ENCODE assay signal across 28 cellular contexts in genomic region chr20:62347151-62347404, GRCh38.
"Had no signal": no experiment of that assay in that cellular context is flagged by ENCODE, and none has a peak within 500 bp of the region (broad histone marks: within the 10 kb centered on the region; RNA-seq: fewer than 3 reads in every experiment).

No MANE protein-coding gene starts in this region.

- H3K4me3 ChIP-seq: coronary artery, dorsolateral prefrontal cortex, esophagus muscularis mucosa, gastroesophageal sphincter had no signal

- H3K27me3 ChIP-seq: brain microvascular endothelial cell, dorsolateral prefrontal cortex, esophagus muscularis mucosa, foreskin keratinocyte, gastroesophageal sphincter had no signal

- DNase-seq: activated B cell treated with CpG ODN at 0.5 μM for 24 hours; activated CD4-positive, alpha-beta T cell treated with anti-CD3 and anti-CD28 coated beads for 48 hours; activated CD4-positive, alpha-beta T cell treated with anti-CD3 and anti-CD28 coated beads, Interleukin-2, amount 50 U/mL, for 1 hour; activated CD4-positive, alpha-beta T cell treated with anti-CD3 and anti-CD28 coated beads, Interleukin-2, amount 50 U/mL, for 48 hours; activated CD8-positive, alpha-beta memory T cell treated with anti-CD3 and anti-CD28 coated beads for 24 hours; activated CD8-positive, alpha-beta T cell treated with anti-CD3 and anti-CD28 coated beads for 36 hours; activated effector memory CD4-positive, alpha-beta T cell treated with Interleukin-2 at 50 U/mL for 16 hours; activated gamma-delta T cell treated with Interleukin-2 at 50 U/mL for 16 hours; activated naive CD4-positive, alpha-beta T cell treated with anti-CD3 and anti-CD28 coated beads, Interleukin-2, amount 50 U/mL, for 16 hours; activated naive CD4-positive, alpha-beta T cell treated with Interleukin-2 at 50 U/mL for 16 hours; activated T-cell treated with anti-CD3 and anti-CD28 coated beads, Interleukin-2, amount 50 U/mL, for 4 hours; amniotic stem cell; anterior cingulate cortex; brain microvascular endothelial cell; dorsolateral prefrontal cortex; effector memory CD4-positive, alpha-beta T cell; endodermal cell; erythroblast; foreskin keratinocyte; T-helper 1 cell; T-helper 17 cell; T1000; WERI-Rb-1 had no signal

- H3K27ac ChIP-seq: brain microvascular endothelial cell, coronary artery, esophagus muscularis mucosa, foreskin keratinocyte had no signal

- ATAC-seq: activated CD4-positive, CD25-positive, alpha-beta regulatory T cell treated with anti-CD3 and anti-CD28 coated beads, Interleukin-2, amount 50 U/mL, for 24 hours; activated CD8-positive, alpha-beta T cell treated with anti-CD3 and anti-CD28 coated beads for 36 hours; activated T-cell treated with anti-CD3 and anti-CD28 coated beads, Interleukin-2, amount 50 U/mL, for 4 hours; activated T-helper 17 cell treated with anti-CD3 and anti-CD28 coated beads, Interleukin-2, amount 50 U/mL, for 72 hours; foreskin keratinocyte; gastroesophageal sphincter; T-helper 17 cell had no signal

- H3K9me3 ChIP-seq: esophagus muscularis mucosa, gastroesophageal sphincter had no signal
